In the genomic region with DNA sequence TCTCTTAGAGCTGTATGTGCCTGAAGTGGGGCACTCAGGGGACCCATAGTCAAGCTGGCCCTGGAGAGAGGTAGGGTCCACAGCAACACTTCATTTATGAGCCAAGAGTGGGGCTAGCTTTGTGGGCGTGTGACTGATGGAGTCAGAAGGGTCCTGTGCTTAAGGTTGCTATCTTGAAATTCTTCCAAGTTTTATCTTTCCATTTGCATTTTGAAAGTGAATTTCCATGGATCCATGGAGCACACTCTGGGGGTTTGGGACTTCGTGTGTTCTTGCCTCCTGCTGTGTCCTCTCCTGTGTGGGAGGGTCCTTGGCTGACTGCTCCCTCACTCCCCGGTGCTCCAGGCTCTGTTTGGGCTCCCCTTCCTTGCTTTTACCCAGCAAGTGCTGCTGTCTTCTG, we compare ENCODE assay signal across 18 cellular contexts. TPM values are rescaled to one million over a fixed set of nuclear protein-coding genes. Genes with fewer than 3 reads are reported as not detected.
DNase-seq lines count a peak whose midpoint lies in the region; ATAC-seq and TF ChIP-seq lines count a peak whose summit lies in the region.
"Had no signal": no experiment of that assay in that cellular context is flagged by ENCODE, and none has a peak within 500 bp of the region (broad histone marks: within the 10 kb centered on the region; RNA-seq: fewer than 3 reads in every experiment).

No MANE protein-coding gene starts in this region.

- H3K4me3 Mint-ChIP-seq in neural progenitor cell: no peak overlapping the region
- H3K4me3 Mint-ChIP-seq: CD8-positive, alpha-beta memory T cell had no signal

- no peak overlapping the region for H3K27ac Mint-ChIP-seq in neural progenitor cell
- H3K27ac Mint-ChIP-seq: CD8-positive, alpha-beta memory T cell had no signal

- peaks cover 23% of the 10 kb centered on the region for H3K79me1 ChIP-seq in mesenchymal stem cell (replicated peaks; ENCODE audit: low read length, poor library complexity, severe bottlenecking)

- no peak overlapping the region for H3K9ac ChIP-seq in mesenchymal stem cell (ENCODE audit: low read length)
- H3K9ac ChIP-seq in neural progenitor cell: no peak overlapping the region
- H3K9ac ChIP-seq: BLaER1 had no signal

- no peak overlapping the region for H2BK15ac ChIP-seq in mesenchymal stem cell (ENCODE audit: low read depth, poor library complexity, severe bottlenecking)

- ATAC-seq in psoas muscle: no peak

- DNase-seq in right atrium auricular region (ENCODE audit: low spot score): peak; percentile 16
- DNase-seq in left ventricle myocardium inferior: no peak
- no peak for DNase-seq in mesenchymal stem cell
- DNase-seq in psoas muscle: no peak
- DNase-seq in HuH-7 (ENCODE audit: low spot score): no peak
- DNase-seq in dedifferentiated amniotic fluid mesenchymal stem cell (ENCODE audit: extremely low spot score): no peak
- DNase-seq in neural progenitor cell (ENCODE audit: low spot score): no peak
- DNase-seq in cerebellar cortex (ENCODE audit: low spot score): no peak
- DNase-seq: 8988T; AML-193; Caco-2; CD8-positive, alpha-beta memory T cell; DND-41; GDM1; GOT3; IMR-90 had no signal

- H3K4me1 Mint-ChIP-seq in neural progenitor cell: peaks cover 16% of the 10 kb centered on the region
- H3K4me1 Mint-ChIP-seq: CD8-positive, alpha-beta memory T cell had no signal

- H3K27ac ChIP-seq in right atrium auricular region (no peak overlapping the region), left ventricle myocardium inferior (replicated peaks) (no peak overlapping the region), mesenchymal stem cell (ENCODE audit: low read length, poor library complexity, severe bottlenecking) (no peak overlapping the region), psoas muscle (peak overlapping the region; percentile 83), neural progenitor cell (no peak overlapping the region)
- H3K27ac ChIP-seq: BLaER1 had no signal

- 41% methylated on average over 3 of the region's 3 CpGs for WGBS in mesenchymal stem cell
- WGBS in psoas muscle, 3 donors: 64 to 83% (median 71%) methylated on average over 3 of the region's 3 CpGs

- peaks cover 80% of the 10 kb centered on the region for H4K20me1 ChIP-seq in neural progenitor cell (ENCODE audit: low read depth)
- H4K20me1 ChIP-seq: BLaER1 had no signal

- no peak overlapping the region for H3K4me2 ChIP-seq in mesenchymal stem cell (ENCODE audit: low read length, poor library complexity, severe bottlenecking)
- H3K4me2 ChIP-seq in neural progenitor cell: no peak overlapping the region
- H3K4me2 ChIP-seq: BLaER1 had no signal

- no peak overlapping the region for H4K8ac ChIP-seq in mesenchymal stem cell (ENCODE audit: low read length)

- intact Hi-C loops in left ventricle myocardium inferior (cut with micrococcal nuclease): no loop called here
- intact Hi-C loops in psoas muscle (cut with DNase I): no loop called here

- H3K9me3 Mint-ChIP-seq in neural progenitor cell: peaks cover 2% of the 10 kb centered on the region
- H3K9me3 Mint-ChIP-seq: CD8-positive, alpha-beta memory T cell had no signal

- H3K23ac ChIP-seq in mesenchymal stem cell (ENCODE audit: low read length in 2 of 2): no peak overlapping the region

- peaks cover 5% of the 10 kb centered on the region for H3K36me3 Mint-ChIP-seq in neural progenitor cell
- H3K36me3 Mint-ChIP-seq: CD8-positive, alpha-beta memory T cell had no signal

- no peak overlapping the region for H3K4ac ChIP-seq in mesenchymal stem cell (ENCODE audit: low read depth in 1 of 2, low read length in 2 of 2)

- H3K18ac ChIP-seq in mesenchymal stem cell (ENCODE audit: low read depth in 1 of 2, low read length in 2 of 2): no peak overlapping the region

- H3K9me3 ChIP-seq in right atrium auricular region (no peaks in the 10 kb centered on the region), left ventricle myocardium inferior (replicated peaks) (no peaks in the 10 kb centered on the region), mesenchymal stem cell (ENCODE audit: control insufficient read depth, low read length) (no peaks in the 10 kb centered on the region), psoas muscle (no peaks in the 10 kb centered on the region), neural progenitor cell (ENCODE audit: low read depth) (no peaks in the 10 kb centered on the region)
- H3K9me3 ChIP-seq: BLaER1, Caco-2, HAP-1 had no signal

- H3F3A ChIP-seq in neural progenitor cell (ENCODE audit: low read depth): no peaks in the 10 kb centered on the region

- peak overlapping the region; percentile 14 for H2AK5ac ChIP-seq in mesenchymal stem cell (ENCODE audit: low read length, severe bottlenecking)

- H2BK120ac ChIP-seq in mesenchymal stem cell (ENCODE audit: low read depth, low read length): no peak overlapping the region

- no peak overlapping the region for H2BK12ac ChIP-seq in mesenchymal stem cell (ENCODE audit: low read length in 2 of 2)

- H3K27me3 Mint-ChIP-seq in neural progenitor cell (ENCODE audit: insufficient read depth, low read depth): no peaks in the 10 kb centered on the region

- no peaks in the 10 kb centered on the region for H3K27me3 ChIP-seq in right atrium auricular region
- no peaks in the 10 kb centered on the region for H3K27me3 ChIP-seq in left ventricle myocardium inferior (ENCODE audit: low read depth)
- no peaks in the 10 kb centered on the region for H3K27me3 ChIP-seq in mesenchymal stem cell (ENCODE audit: control insufficient read depth in 1 of 2, insufficient read depth in 1 of 2, low read length in 2 of 2)
- no peaks in the 10 kb centered on the region for H3K27me3 ChIP-seq in psoas muscle (ENCODE audit: insufficient read depth in 3 of 3, low read length in 2 of 3)
- H3K27me3 ChIP-seq in neural progenitor cell: no peaks in the 10 kb centered on the region
- H3K27me3 ChIP-seq: BLaER1 had no signal

- H3K36me3 ChIP-seq in right atrium auricular region (no peaks in the 10 kb centered on the region), left ventricle myocardium inferior (no peaks in the 10 kb centered on the region), mesenchymal stem cell (ENCODE audit: control insufficient read depth in 1 of 2, insufficient read depth in 2 of 2, low read depth in 1 of 2, low read length in 2 of 2) (no peaks in the 10 kb centered on the region), psoas muscle (ENCODE audit: insufficient read depth in 1 of 2, low read depth in 1 of 2) (no peaks in the 10 kb centered on the region), neural progenitor cell (no peaks in the 10 kb centered on the region)
- H3K36me3 ChIP-seq: BLaER1, HAP-1 had no signal

- no peak for TF ChIP-seq CTCF in right atrium auricular region (IDR thresholded peaks at IDR 0.05)
- no peak for TF ChIP-seq CTCF in left ventricle myocardium inferior (IDR thresholded peaks at IDR 0.05; ENCODE audit: borderline replicate concordance)
- TF ChIP-seq CTCF in psoas muscle (IDR thresholded peaks at IDR 0.05): no peak
- no peak for TF ChIP-seq CTCF in neural progenitor cell (IDR thresholded peaks at IDR 0.05)

- H3K4me1 ChIP-seq in right atrium auricular region: peaks cover 0 to 23% of the 10 kb centered on the region in 2 donors
- peaks cover 69% of the 10 kb centered on the region for H3K4me1 ChIP-seq in left ventricle myocardium inferior
- peaks cover 36% of the 10 kb centered on the region for H3K4me1 ChIP-seq in mesenchymal stem cell (ENCODE audit: control insufficient read depth, insufficient read depth, low read depth, low read length)
- peaks cover 29% of the 10 kb centered on the region for H3K4me1 ChIP-seq in psoas muscle
- H3K4me1 ChIP-seq in neural progenitor cell: peaks cover 22% of the 10 kb centered on the region
- H3K4me1 ChIP-seq: BLaER1, Caco-2, HAP-1 had no signal

- no peak overlapping the region for H4K91ac ChIP-seq in mesenchymal stem cell (ENCODE audit: low read length)

- H3K4me3 ChIP-seq in right atrium auricular region (no peak overlapping the region), left ventricle myocardium inferior (no peak overlapping the region), mesenchymal stem cell (ENCODE audit: insufficient read depth in 1 of 2, low read depth in 1 of 2, low read length in 2 of 2) (no peak overlapping the region), psoas muscle (no peak overlapping the region), neural progenitor cell (no peak overlapping the region)
- H3K4me3 ChIP-seq: BLaER1, HAP-1 had no signal

- no peak overlapping the region for H2BK5ac ChIP-seq in mesenchymal stem cell (ENCODE audit: low read depth, low read length, poor library complexity, severe bottlenecking)

- no peak overlapping the region for H3K14ac ChIP-seq in mesenchymal stem cell (ENCODE audit: low read length in 2 of 2)

- H2AFZ ChIP-seq in mesenchymal stem cell (ENCODE audit: low read depth, low read length) (no peak overlapping the region), neural progenitor cell (replicated peaks) (no peak overlapping the region)

- H3K79me2 ChIP-seq in neural progenitor cell (ENCODE audit: low read depth): peaks cover 83% of the 10 kb centered on the region

RNA-seq across cellular contexts. Expression of gene FHOD3, which starts 50.8 kb away (rescaled TPM):
- total RNA-seq in right atrium auricular region: 100 to 1,000 TPM in 1 of 2 donors, 10 to 100 TPM in 1; 66.0 to 114 TPM
- 346 TPM for total RNA-seq in left ventricle myocardium inferior
- polyA plus RNA-seq in mesenchymal stem cell (2013, experiment 1 of 2): 0.23 TPM
- 0.23 TPM for polyA plus RNA-seq in mesenchymal stem cell (2013, experiment 2 of 2)
- 10 to 100 TPM; 20.2 to 98.2 (median 33.5) TPM for total RNA-seq in psoas muscle
- polyA plus RNA-seq in psoas muscle: 10 to 100 TPM in 2 of 3 donors, 1 to 10 TPM in 1; 5.4 to 13.7 (median 10.8) TPM
- 69.7 and 70.2 TPM in 2 replicates for total RNA-seq in neural progenitor cell (ENCODE audit: low replicate concordance)
- total RNA-seq: Caco-2; CD8-positive, alpha-beta memory T cell had no signal
- polyA plus RNA-seq: CD8-positive, alpha-beta memory T cell had no signal
